Comparison of ENCODE assay signal across 8 cellular contexts in genomic region chr18:42028232-42028832, GRCh38.
DNase-seq lines count a peak whose midpoint lies in the region; ATAC-seq and TF ChIP-seq lines count a peak whose summit lies in the region.

No MANE protein-coding gene starts in this region.

- no peak overlapping the region for H3K4me3 ChIP-seq in MM.1S (ENCODE audit: low read length)
- no peak overlapping the region for H3K4me3 ChIP-seq in smooth muscle cell

- H2AFZ ChIP-seq in MM.1S (ENCODE audit: low read length), result no peak overlapping the region
- H2AFZ ChIP-seq in smooth muscle cell (ENCODE audit: low read depth), result no peak overlapping the region

- no peak overlapping the region for H3K9ac ChIP-seq in MM.1S (ENCODE audit: low read length)
- H3K9ac ChIP-seq in smooth muscle cell (ENCODE audit: low read depth), result no peak overlapping the region

- 0 out of 2 replicates have a peak, but pooled peaks cover 4% of the 10 kb centered on the region for H3F3A ChIP-seq in MM.1S (ENCODE audit: insufficient read depth, low read length)
- H3F3A ChIP-seq in smooth muscle cell (ENCODE audit: low read depth), result no peaks in the 10 kb centered on the region

- ATAC-seq in foreskin keratinocyte (peak; percentile 75), HG03565 (IDR thresholded peaks at IDR 0.05; ENCODE audit: unreplicated experiment) (no peak), HG02870 (IDR thresholded peaks at IDR 0.05; ENCODE audit: unreplicated experiment) (no peak)

- DNase-seq in activated effector memory CD4-positive, alpha-beta T cell treated with anti-CD3 and anti-CD28 coated beads, Interleukin-2, amount 50 U/mL, for 16 hours, result peak; percentile 73
- no peak for DNase-seq in activated effector memory CD4-positive, alpha-beta T cell treated with Interleukin-2 at 50 U/mL for 16 hours
- DNase-seq in MM.1S, result no peak
- peak; percentile 6 to 25 for DNase-seq in activated CD4-positive, alpha-beta T cell treated with anti-CD3 and anti-CD28 coated beads, Interleukin-2, amount 50 U/mL, for 4 hours
- no peak for DNase-seq in foreskin keratinocyte
- no peak for DNase-seq in smooth muscle cell (lab: John Stamatoyannopoulos, UW; ENCODE audit: unreplicated experiment)

- peak; percentile 74 for TF ChIP-seq CTCF in MM.1S (IDR thresholded peaks at IDR 0.05; ENCODE audit: low read length)
- peak; percentile 79 for TF ChIP-seq CTCF in foreskin keratinocyte (conservative IDR thresholded peaks at IDR 0.05)
- TF ChIP-seq CTCF in smooth muscle cell (IDR thresholded peaks at IDR 0.05; ENCODE audit: borderline replicate concordance, insufficient read depth, poor library complexity, severe bottlenecking), result peak; percentile 83

- H3K27ac ChIP-seq in MM.1S (ENCODE audit: low read length) (no peak overlapping the region), foreskin keratinocyte (no peak overlapping the region), smooth muscle cell (ENCODE audit: low read depth) (no peak overlapping the region)

- H3K4me1 ChIP-seq in MM.1S (ENCODE audit: low read length) (no peaks in the 10 kb centered on the region), foreskin keratinocyte (no peaks in the 10 kb centered on the region), smooth muscle cell (ENCODE audit: low read depth) (no peaks in the 10 kb centered on the region)

- H4K20me1 ChIP-seq in MM.1S (ENCODE audit: insufficient read depth, low read length), result no peaks in the 10 kb centered on the region
- H4K20me1 ChIP-seq in smooth muscle cell (ENCODE audit: low read depth), result no peaks in the 10 kb centered on the region

- H3K9me3 ChIP-seq in MM.1S (replicated peaks; ENCODE audit: insufficient read depth, low read length) (no peaks in the 10 kb centered on the region), smooth muscle cell (replicated peaks; ENCODE audit: low read depth) (no peaks in the 10 kb centered on the region)

- H3K36me3 ChIP-seq in MM.1S (replicated peaks; ENCODE audit: insufficient read depth, low read length), result no peaks in the 10 kb centered on the region
- H3K36me3 ChIP-seq in smooth muscle cell (ENCODE audit: low read depth), result peaks cover under 1% of the 10 kb centered on the region

- no peaks in the 10 kb centered on the region for H3K27me3 ChIP-seq in MM.1S (replicated peaks; ENCODE audit: insufficient read depth, low read length)
- H3K27me3 ChIP-seq in foreskin keratinocyte, result no peaks in the 10 kb centered on the region
- no peaks in the 10 kb centered on the region for H3K27me3 ChIP-seq in smooth muscle cell (ENCODE audit: low read depth)

- no peak overlapping the region for H3K4me2 ChIP-seq in MM.1S (ENCODE audit: low read depth, low read length)
- no peak overlapping the region for H3K4me2 ChIP-seq in smooth muscle cell

- H3K79me2 ChIP-seq in MM.1S (ENCODE audit: low read length), result no peaks in the 10 kb centered on the region
- no peaks in the 10 kb centered on the region for H3K79me2 ChIP-seq in smooth muscle cell (ENCODE audit: low read depth)

- WGBS in smooth muscle cell (ENCODE audit: low lambda C conversion rate), result 53% methylated on average over 6 of the region's 6 CpGs

- no peaks in the 10 kb centered on the region for H3K9me2 ChIP-seq in MM.1S (replicated peaks; ENCODE audit: insufficient read depth, low read length)

Comparison
In these comparisons a context has a peak if more than half of its experiments do, and no peak if none do; other contexts are left out.
1. DNase-seq: peak in activated effector memory CD4-positive, alpha-beta T cell treated with anti-CD3 and anti-CD28 coated beads, Interleukin-2, amount 50 U/mL, for 16 hours (single experiment) and activated CD4-positive, alpha-beta T cell treated with anti-CD3 and anti-CD28 coated beads, Interleukin-2, amount 50 U/mL, for 4 hours (2 of 2); none in activated effector memory CD4-positive, alpha-beta T cell treated with Interleukin-2 at 50 U/mL for 16 hours (single experiment), MM.1S (single experiment), foreskin keratinocyte (0 of 2) and smooth muscle cell (single experiment).
2. Peak in every context shown above with its lines, with median percentiles within 50 percentile points of each other: CTCF ChIP-seq.